ENCODE assay signal across 22 cellular contexts in genomic region chrX:114675365-114675764, GRCh38.
DNase-seq lines count a peak whose midpoint lies in the region; ATAC-seq and TF ChIP-seq lines count a peak whose summit lies in the region.
"Had no signal": no experiment of that assay in that cellular context is flagged by ENCODE, and none has a peak within 500 bp of the region (broad histone marks: within the 10 kb centered on the region; RNA-seq: fewer than 3 reads in every experiment).

No MANE protein-coding gene starts in this region.

- no peak overlapping the region for H3K27ac ChIP-seq in GM23338 (ENCODE audit: low read depth)
- H3K27ac ChIP-seq: ascending aorta, ovary, right lobe of liver had no signal

- H3K79me2 ChIP-seq in GM23338 (replicated peaks; ENCODE audit: insufficient read depth) = no peaks in the 10 kb centered on the region

- CTCF ChIA-PET in BJ (lab: Yijun Ruan, JAX) = no interaction called here

- H3K4me3 ChIP-seq in BJ (ENCODE audit: low read depth, low read length) (no peak overlapping the region), GM23338 (no peak overlapping the region)
- H3K4me3 ChIP-seq: ascending aorta, lung, MG63, ovary, right lobe of liver had no signal

- H2AFZ ChIP-seq in GM23338 = no peak overlapping the region

- no peaks in the 10 kb centered on the region for H3K36me3 ChIP-seq in BJ (ENCODE audit: control insufficient read depth, insufficient read depth, low read length)
- no peaks in the 10 kb centered on the region for H3K36me3 ChIP-seq in GM23338 (ENCODE audit: insufficient read depth)
- H3K36me3 ChIP-seq: ascending aorta, MG63, ovary, right lobe of liver had no signal

- no peaks in the 10 kb centered on the region for H3K27me3 ChIP-seq in BJ (ENCODE audit: control insufficient read depth, insufficient read depth, low read length)
- H3K27me3 ChIP-seq in GM23338 (ENCODE audit: insufficient read depth) = no peaks in the 10 kb centered on the region
- H3K27me3 ChIP-seq: ascending aorta, MG63, ovary, right lobe of liver had no signal

- H3K27ac Mint-ChIP-seq in osteocyte (ENCODE audit: unreplicated experiment) (peak overlapping the region; percentile 16), GM23338 (no peak overlapping the region)
- H3K27ac Mint-ChIP-seq: activated T-cell treated with anti-CD3 and anti-CD28 coated beads, Interleukin-2, amount 50 U/mL, for 72 hours had no signal

- no peak for ATAC-seq in GM23338
- ATAC-seq: activated T-cell treated with anti-CD3 and anti-CD28 coated beads, Interleukin-2, amount 50 U/mL, for 72 hours; right lobe of liver had no signal

- no peaks in the 10 kb centered on the region for H4K20me1 ChIP-seq in GM23338 (replicated peaks; ENCODE audit: insufficient read depth)

- H3K9me2 ChIP-seq in GM23338 (ENCODE audit: insufficient read depth) = no peaks in the 10 kb centered on the region

- no peak overlapping the region for H3K4me2 ChIP-seq in GM23338

- H3K36me3 Mint-ChIP-seq in osteocyte (ENCODE audit: unreplicated experiment) (no peaks in the 10 kb centered on the region), GM23338 (ENCODE audit: low read depth) (no peaks in the 10 kb centered on the region)

- H3K27me3 Mint-ChIP-seq in osteocyte (ENCODE audit: unreplicated experiment) (peaks cover 3% of the 10 kb centered on the region), GM23338 (ENCODE audit: insufficient read depth, low read depth, poor library complexity) (no peaks in the 10 kb centered on the region)

- no peak overlapping the region for H3K4me3 Mint-ChIP-seq in osteocyte (ENCODE audit: unreplicated experiment)
- H3K4me3 Mint-ChIP-seq in GM23338 = no peak overlapping the region
- H3K4me3 Mint-ChIP-seq: activated T-cell treated with anti-CD3 and anti-CD28 coated beads, Interleukin-2, amount 50 U/mL, for 72 hours had no signal

- peak; percentile 54 for DNase-seq in BJ (ENCODE audit: low read depth)
- peak; percentile 1 for DNase-seq in HT1080 (ENCODE audit: low read depth)
- DNase-seq in fibroblast of gingiva (ENCODE audit: low read depth) = peak; percentile 67
- no peak for DNase-seq in osteocyte (ENCODE audit: extremely low spot score, unreplicated experiment)
- no peak for DNase-seq in activated CD8-positive, alpha-beta memory T cell treated with anti-CD3 and anti-CD28 coated beads, Interleukin-2, amount 50 U/mL, for 48 hours
- no peak for DNase-seq in NCI-H69 (lab: John Stamatoyannopoulos, UW)
- no peak for DNase-seq in dermis blood vessel endothelial cell
- no peak for DNase-seq in GM23338 (ENCODE audit: low spot score)
- DNase-seq: activated CD4-positive, alpha-beta T cell treated with anti-CD3 and anti-CD28 coated beads for 1 hour; activated naive CD4-positive, alpha-beta T cell treated with anti-CD3 and anti-CD28 coated beads, Interleukin-2, amount 50 U/mL, for 16 hours; activated T-cell treated with anti-CD3 and anti-CD28 coated beads, Interleukin-2, amount 50 U/mL, for 72 hours; DND-41; hypothalamus; IMR-90; islet precursor cell; MG63; NCI-H1436 treated with DMSO at 0.1 percent for 48 hours; ovary; right lobe of liver; Right ventricle myocardium superior had no signal

- peaks cover 13% of the 10 kb centered on the region for H3K4me1 Mint-ChIP-seq in osteocyte (ENCODE audit: unreplicated experiment)
- no peaks in the 10 kb centered on the region for H3K4me1 Mint-ChIP-seq in GM23338

- TF ChIP-seq CTCF in BJ (IDR thresholded peaks at IDR 0.05; ENCODE audit: insufficient read depth, low read depth, low read length) = no peak
- TF ChIP-seq CTCF in osteocyte (IDR thresholded peaks at IDR 0.05) = no peak
- TF ChIP-seq CTCF in GM23338 (conservative IDR thresholded peaks at IDR 0.05; ENCODE audit: low read depth in 2 of 2) = no peak

- H3K9me3 Mint-ChIP-seq in osteocyte (ENCODE audit: unreplicated experiment) = no peaks in the 10 kb centered on the region
- no peaks in the 10 kb centered on the region for H3K9me3 Mint-ChIP-seq in GM23338
- H3K9me3 Mint-ChIP-seq: activated T-cell treated with anti-CD3 and anti-CD28 coated beads, Interleukin-2, amount 50 U/mL, for 72 hours had no signal

- H3K4me1 ChIP-seq in GM23338 (ENCODE audit: insufficient read depth) = no peaks in the 10 kb centered on the region
- H3K4me1 ChIP-seq: ascending aorta, right lobe of liver had no signal

- POLR2A ChIA-PET in BJ (lab: Charles Lee) = no interaction called here

- no peaks in the 10 kb centered on the region for H3F3A ChIP-seq in GM23338 (replicated peaks; ENCODE audit: low read depth)

TF ChIP-seq in GM23338, 12 proteins besides CTCF, POLR2A, EP300 and RAD21 (continues in another document):
- TF ChIP-seq CREB1 (CRISPR knock-in tag; IDR thresholded peaks at IDR 0.05; ENCODE audit: low read depth) (no peak), ETS1 (IDR thresholded peaks at IDR 0.05) (no peak), STAT1 (IDR thresholded peaks at IDR 0.05; ENCODE audit: unreplicated experiment) (no peak), EZH2phosphoT487 (IDR thresholded peaks at IDR 0.05; ENCODE audit: unreplicated experiment) (no peak), REST (IDR thresholded peaks at IDR 0.05; ENCODE audit: unreplicated experiment) (no peak), POLR2AphosphoS5 (IDR thresholded peaks at IDR 0.05; ENCODE audit: low read depth) (no peak)

Comparison
In these comparisons a context has a peak if more than half of its experiments do, and no peak if none do; other contexts are left out.
1. DNase-seq: peak in BJ (single experiment), HT1080 (single experiment) and fibroblast of gingiva (single experiment); none in osteocyte (single experiment), activated CD8-positive, alpha-beta memory T cell treated with anti-CD3 and anti-CD28 coated beads, Interleukin-2, amount 50 U/mL, for 48 hours (single experiment), NCI-H69 (single experiment), dermis blood vessel endothelial cell (single experiment) and GM23338 (single experiment).